Comparison of ENCODE assay signal across 12 cellular contexts in genomic region chr2:204365778-204366177, GRCh38.
"Had no signal": no experiment of that assay in that cellular context is flagged by ENCODE, and none has a peak within 500 bp of the region (broad histone marks: within the 10 kb centered on the region; RNA-seq: fewer than 3 reads in every experiment).

No MANE protein-coding gene starts in this region.

- DNase-seq: activated CD4-positive, alpha-beta T cell treated with anti-CD3 and anti-CD28 coated beads, Interleukin-2, amount 50 U/mL, for 48 hours; activated CD4-positive, CD25-positive, alpha-beta regulatory T cell treated with anti-CD3 and anti-CD28 coated beads, Interleukin-2, amount 50 U/mL, for 72 hours; activated naive CD4-positive, alpha-beta T cell treated with anti-CD3 and anti-CD28 coated beads, Interleukin-2, amount 50 U/mL, for 16 hours; heart right ventricle; naive thymus-derived CD8-positive, alpha-beta T cell; posterior cingulate gyrus; retina; T-helper 9 cell had no signal

- H3K4me1 ChIP-seq: gastroesophageal sphincter, heart right ventricle had no signal

- H3K36me3 ChIP-seq: gastroesophageal sphincter, heart right ventricle, neutrophil had no signal

- H3K9me3 ChIP-seq: gastroesophageal sphincter, heart right ventricle, neutrophil had no signal

- H3K4me3 ChIP-seq: gastroesophageal sphincter, heart right ventricle, skin epidermis had no signal

- ATAC-seq: gastroesophageal sphincter; heart right ventricle; left lobe of liver; naive thymus-derived CD8-positive, alpha-beta T cell had no signal

- H3K27ac ChIP-seq: gastroesophageal sphincter, heart right ventricle, neutrophil, skin epidermis had no signal

- H3K27me3 ChIP-seq: gastroesophageal sphincter, neutrophil had no signal
